In genomic region chr5:1371602-1372342, GRCh38 we compare ENCODE assay signal across 23 cellular contexts.
"Had no signal": no experiment of that assay in that cellular context is flagged by ENCODE, and none has a peak within 500 bp of the region (broad histone marks: within the 10 kb centered on the region; RNA-seq: fewer than 3 reads in every experiment).

No MANE protein-coding gene starts in this region.

- H3K9me3 Mint-ChIP-seq: activated naive CD4-positive, alpha-beta T cell treated with anti-CD3 and anti-CD28 coated beads for 36 hours; activated naive CD8-positive, alpha-beta T cell treated with anti-CD3 and anti-CD28 coated beads, Interleukin-2, amount 50 U/mL, for 24 hours; activated T-cell treated with anti-CD3 and anti-CD28 coated beads, Interleukin-2, amount 50 U/mL, for 4 hours; neural progenitor cell; stimulated activated naive CD8-positive, alpha-beta T cell treated with anti-CD3 and anti-CD28 coated beads, Interleukin-15, amount 100 ng/mL, for 72 hours had no signal

- FAIRE-seq: colon, keratinocyte had no signal

- ATAC-seq: activated naive CD8-positive, alpha-beta T cell treated with anti-CD3 and anti-CD28 coated beads, Interleukin-2, amount 50 U/mL, for 24 hours; activated T-cell treated with anti-CD3 and anti-CD28 coated beads, Interleukin-2, amount 50 U/mL, for 4 hours; left lobe of liver; stimulated activated naive CD8-positive, alpha-beta T cell treated with anti-CD3 and anti-CD28 coated beads, Interleukin-15, amount 100 ng/mL, for 72 hours had no signal

- H3K4me1 ChIP-seq: neural progenitor cell, right atrium auricular region, vagina had no signal

- H3K27ac Mint-ChIP-seq: activated naive CD4-positive, alpha-beta T cell treated with anti-CD3 and anti-CD28 coated beads for 36 hours; activated naive CD8-positive, alpha-beta T cell treated with anti-CD3 and anti-CD28 coated beads, Interleukin-2, amount 50 U/mL, for 24 hours; neural progenitor cell; progenitor cell of endocrine pancreas had no signal

- DNase-seq: activated CD4-positive, alpha-beta T cell treated with anti-CD3 and anti-CD28 coated beads, Interleukin-2, amount 50 U/mL, for 1 hour; activated CD4-positive, CD25-positive, alpha-beta regulatory T cell treated with anti-CD3 and anti-CD28 coated beads, Interleukin-2, amount 50 U/mL, for 72 hours; activated CD8-positive, alpha-beta memory T cell treated with anti-CD3 and anti-CD28 coated beads, Interleukin-2, amount 50 U/mL, for 4 hours; activated naive CD4-positive, alpha-beta T cell treated with anti-CD3 and anti-CD28 coated beads for 36 hours; activated naive CD8-positive, alpha-beta T cell treated with anti-CD3 and anti-CD28 coated beads, Interleukin-2, amount 50 U/mL, for 24 hours; activated T-cell treated with anti-CD3 and anti-CD28 coated beads, Interleukin-2, amount 50 U/mL, for 4 hours; anterior cingulate cortex; brain microvascular endothelial cell; central memory CD4-positive, alpha-beta T cell; dorsolateral prefrontal cortex; foreskin fibroblast; hippocampal formation; mammary epithelial cell; stimulated activated naive CD8-positive, alpha-beta T cell treated with anti-CD3 and anti-CD28 coated beads, Interleukin-15, amount 100 ng/mL, for 72 hours; trophoblast cell had no signal

- H3K4me1 Mint-ChIP-seq: neural progenitor cell; stimulated activated naive CD8-positive, alpha-beta T cell treated with anti-CD3 and anti-CD28 coated beads, Interleukin-15, amount 100 ng/mL, for 72 hours had no signal

- H3K4me3 Mint-ChIP-seq: activated naive CD4-positive, alpha-beta T cell treated with anti-CD3 and anti-CD28 coated beads for 36 hours; activated naive CD8-positive, alpha-beta T cell treated with anti-CD3 and anti-CD28 coated beads, Interleukin-2, amount 50 U/mL, for 24 hours; activated T-cell treated with anti-CD3 and anti-CD28 coated beads, Interleukin-2, amount 50 U/mL, for 4 hours; neural progenitor cell; stimulated activated naive CD8-positive, alpha-beta T cell treated with anti-CD3 and anti-CD28 coated beads, Interleukin-15, amount 100 ng/mL, for 72 hours had no signal

- H3K4me3 ChIP-seq: dorsolateral prefrontal cortex, neural progenitor cell, right atrium auricular region, vagina had no signal

- H3K36me3 Mint-ChIP-seq: neural progenitor cell had no signal

- H3K27me3 Mint-ChIP-seq: activated naive CD8-positive, alpha-beta T cell treated with anti-CD3 and anti-CD28 coated beads, Interleukin-2, amount 50 U/mL, for 24 hours; stimulated activated naive CD8-positive, alpha-beta T cell treated with anti-CD3 and anti-CD28 coated beads, Interleukin-15, amount 100 ng/mL, for 72 hours had no signal

- H3K9ac ChIP-seq: neural progenitor cell had no signal

- H3K4me2 ChIP-seq: neural progenitor cell had no signal

- H2AFZ ChIP-seq: neural progenitor cell had no signal

- H3K9me3 ChIP-seq: right atrium auricular region, vagina had no signal

- H3K27ac ChIP-seq: brain microvascular endothelial cell, dorsolateral prefrontal cortex, epithelial cell of prostate, neural progenitor cell, right atrium auricular region, vagina had no signal

- H3K36me3 ChIP-seq: brain microvascular endothelial cell, neural progenitor cell, right atrium auricular region, vagina had no signal

- H3K27me3 ChIP-seq: brain microvascular endothelial cell, neural progenitor cell, right atrium auricular region, vagina had no signal
